Comparison of ENCODE assay signal across 14 cellular contexts in the genomic region with DNA sequence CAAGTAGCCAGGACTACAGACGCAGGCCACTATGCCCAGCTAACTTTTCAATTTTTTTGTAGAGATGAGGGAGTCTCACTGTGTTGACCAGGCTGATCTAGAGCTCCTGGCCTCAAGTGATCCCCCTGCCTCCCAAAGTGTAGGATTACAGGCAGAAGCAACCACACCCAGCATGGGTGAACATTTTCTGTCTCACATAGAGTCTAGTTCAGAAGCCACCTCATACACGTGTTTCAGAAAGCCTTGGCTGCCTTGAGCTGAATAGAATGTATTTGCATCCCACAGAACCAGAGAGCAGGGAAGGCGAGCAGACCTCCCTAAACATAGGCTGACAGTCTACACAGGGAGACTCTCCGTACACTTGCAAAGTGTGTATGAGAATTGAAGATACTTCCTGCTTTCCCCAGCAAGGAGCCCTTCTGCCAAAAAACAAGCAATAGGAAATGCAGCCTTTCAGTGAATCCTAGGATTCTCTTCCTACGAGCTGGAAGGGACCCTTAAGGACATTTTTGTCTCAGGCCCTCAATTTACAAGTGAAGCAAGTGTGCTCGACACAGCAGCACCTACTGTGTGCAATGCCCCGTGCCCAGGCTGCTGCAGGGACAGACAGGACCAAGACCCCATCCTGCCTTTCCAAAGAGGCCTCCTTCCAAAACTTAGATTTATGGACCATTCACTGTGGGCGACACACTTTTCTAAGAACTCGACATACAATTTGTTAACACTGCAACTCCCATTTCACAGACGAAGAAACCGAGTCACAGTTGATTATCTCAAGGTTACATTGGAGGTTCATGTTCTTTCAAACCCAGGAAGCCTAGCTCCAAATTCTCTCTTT. TPM values are rescaled to one million over a fixed set of nuclear protein-coding genes. Genes with fewer than 3 reads are reported as not detected.
DNase-seq lines count a peak whose midpoint lies in the region; ATAC-seq and TF ChIP-seq lines count a peak whose summit lies in the region.
"Had no signal": no experiment of that assay in that cellular context is flagged by ENCODE, and none has a peak within 500 bp of the region (broad histone marks: within the 10 kb centered on the region; RNA-seq: fewer than 3 reads in every experiment).

No MANE protein-coding gene starts in this region.

- peaks cover 76% of the 10 kb centered on the region for H3K4me1 Mint-ChIP-seq in HFFc6 (ENCODE audit: low read depth)
- H3K4me1 Mint-ChIP-seq in effector memory CD8-positive, alpha-beta T cell (ENCODE audit: low read depth in 2 of 2) = no peaks in the 10 kb centered on the region
- H3K4me1 Mint-ChIP-seq: stimulated activated naive CD8-positive, alpha-beta T cell treated with anti-CD3 and anti-CD28 coated beads, Interleukin-15, amount 100 ng/mL, for 72 hours had no signal

- H3K9me3 Mint-ChIP-seq in HFFc6 = no peaks in the 10 kb centered on the region
- H3K9me3 Mint-ChIP-seq in effector memory CD8-positive, alpha-beta T cell = no peaks in the 10 kb centered on the region
- H3K9me3 Mint-ChIP-seq: activated T-cell treated with anti-CD3 and anti-CD28 coated beads, Interleukin-2, amount 50 U/mL, for 24 hours; stimulated activated naive CD8-positive, alpha-beta T cell treated with anti-CD3 and anti-CD28 coated beads, Interleukin-15, amount 100 ng/mL, for 72 hours had no signal

- DNase-seq in HFFc6 = no peak
- DNase-seq in ascending aorta (ENCODE audit: low spot score in 2 of 2) = no peak
- peak; percentile 35 for DNase-seq in left kidney (ENCODE audit: low read depth, low spot score)
- DNase-seq in GM10266 (ENCODE audit: extremely low spot score) = no peak
- DNase-seq in effector memory CD8-positive, alpha-beta T cell = no peak
- DNase-seq in amniotic stem cell (lab: John Stamatoyannopoulos, UW) = no peak
- DNase-seq: activated T-cell treated with anti-CD3 and anti-CD28 coated beads, Interleukin-2, amount 50 U/mL, for 24 hours; anterior cingulate cortex; Karpas-422; NCI-H1694; stimulated activated naive CD8-positive, alpha-beta T cell treated with anti-CD3 and anti-CD28 coated beads, Interleukin-15, amount 100 ng/mL, for 72 hours had no signal

- H3K27ac ChIP-seq in ascending aorta (peak overlapping the region; percentile 75 to 93), subcutaneous abdominal adipose tissue (ENCODE audit: low read depth, low read length) (peak overlapping the region; percentile 54)

- H3K27me3 ChIP-seq in ascending aorta (no peaks in the 10 kb centered on the region), subcutaneous abdominal adipose tissue (ENCODE audit: control insufficient read depth in 5 of 5, insufficient read depth in 4 of 5, low read length in 5 of 5) (no peaks in the 10 kb centered on the region)

- TF ChIP-seq CTCF in HFFc6 (IDR thresholded peaks at IDR 0.05) (0 out of 2 replicates have a peak, but pooled peaks have one; percentile 11), ascending aorta (IDR thresholded peaks at IDR 0.05) (peak in 1 of 3 experiments; percentile 14), GM10266 (IDR thresholded peaks at IDR 0.05; ENCODE audit: control insufficient read depth, insufficient read depth, low read depth, missing control alignments) (no peak)

- peaks cover 13% of the 10 kb centered on the region for H3K36me3 Mint-ChIP-seq in HFFc6 (ENCODE audit: low read depth)
- no peaks in the 10 kb centered on the region for H3K36me3 Mint-ChIP-seq in effector memory CD8-positive, alpha-beta T cell (ENCODE audit: insufficient read depth)

- H3K4me1 ChIP-seq in ascending aorta (peaks cover 6 to 71% of the 10 kb centered on the region in 2 donors), subcutaneous abdominal adipose tissue (ENCODE audit: control insufficient read depth in 5 of 5, insufficient read depth in 5 of 5, low read length in 5 of 5) (peaks cover 21 to 88% (median 73%) of the 10 kb centered on the region in 5 donors)

- intact Hi-C loops in ascending aorta (cut with DNase I) = no loop called here

- no peaks in the 10 kb centered on the region for H3K36me3 ChIP-seq in ascending aorta
- no peaks in the 10 kb centered on the region for H3K36me3 ChIP-seq in subcutaneous abdominal adipose tissue (ENCODE audit: control insufficient read depth in 5 of 5, insufficient read depth in 5 of 5, low read length in 5 of 5)

- H3K27ac Mint-ChIP-seq in HFFc6 = peak overlapping the region; percentile 84
- H3K27ac Mint-ChIP-seq in effector memory CD8-positive, alpha-beta T cell = no peak overlapping the region
- H3K27ac Mint-ChIP-seq: activated T-cell treated with anti-CD3 and anti-CD28 coated beads, Interleukin-2, amount 50 U/mL, for 24 hours; stimulated activated naive CD8-positive, alpha-beta T cell treated with anti-CD3 and anti-CD28 coated beads, Interleukin-15, amount 100 ng/mL, for 72 hours had no signal

- H3K27me3 Mint-ChIP-seq in HFFc6 (ENCODE audit: insufficient read depth) = peaks cover 4% of the 10 kb centered on the region; the same call in 1 of the 2 replicates
- peaks cover 5 to 37% of the 10 kb centered on the region in 2 donors for H3K27me3 Mint-ChIP-seq in effector memory CD8-positive, alpha-beta T cell

- H3K9ac ChIP-seq in subcutaneous abdominal adipose tissue (ENCODE audit: low read length in 5 of 5) = peak overlapping the region in 1 of 5 donors; percentile 41

- ATAC-seq in effector memory CD8-positive, alpha-beta T cell (replicated peaks) = no peak
- no peak for ATAC-seq in GM18873 (IDR thresholded peaks at IDR 0.05; ENCODE audit: low FRiP score, unreplicated experiment)
- ATAC-seq: activated CD4-positive, CD25-positive, alpha-beta regulatory T cell treated with anti-CD3 and anti-CD28 coated beads, Interleukin-2, amount 50 U/mL, for 24 hours; stimulated activated naive CD8-positive, alpha-beta T cell treated with anti-CD3 and anti-CD28 coated beads, Interleukin-15, amount 100 ng/mL, for 72 hours had no signal

- H3K4me3 Mint-ChIP-seq in HFFc6 = peak overlapping the region; percentile 32; the same call in 1 of the 2 replicates
- H3K4me3 Mint-ChIP-seq in effector memory CD8-positive, alpha-beta T cell = no peak overlapping the region
- H3K4me3 Mint-ChIP-seq: activated T-cell treated with anti-CD3 and anti-CD28 coated beads, Interleukin-2, amount 50 U/mL, for 24 hours; stimulated activated naive CD8-positive, alpha-beta T cell treated with anti-CD3 and anti-CD28 coated beads, Interleukin-15, amount 100 ng/mL, for 72 hours had no signal

- no peaks in the 10 kb centered on the region for H3K9me3 ChIP-seq in ascending aorta
- H3K9me3 ChIP-seq in subcutaneous abdominal adipose tissue (ENCODE audit: control insufficient read depth in 5 of 5, low read length in 5 of 5) = no peaks in the 10 kb centered on the region

- no peak overlapping the region for H3K4me3 ChIP-seq in ascending aorta
- no peak overlapping the region for H3K4me3 ChIP-seq in subcutaneous abdominal adipose tissue (ENCODE audit: low read depth in 1 of 5, low read length in 5 of 5)

RNA-seq across cellular contexts. Expression of a gene that starts 11.2 kb away (rescaled TPM):
- 10 to 100 TPM; 11.0 to 37.3 (median 14.1) TPM for total RNA-seq in HFFc6 (2021; fragmentation: NEBNext Ultra II Directional; extraction: Animal tissue kit (Norgen Biotek cat#: 25700))
- total RNA-seq in ascending aorta = 29.7 TPM
